ENCODE assay signal across 8 cellular contexts in the genomic region with DNA sequence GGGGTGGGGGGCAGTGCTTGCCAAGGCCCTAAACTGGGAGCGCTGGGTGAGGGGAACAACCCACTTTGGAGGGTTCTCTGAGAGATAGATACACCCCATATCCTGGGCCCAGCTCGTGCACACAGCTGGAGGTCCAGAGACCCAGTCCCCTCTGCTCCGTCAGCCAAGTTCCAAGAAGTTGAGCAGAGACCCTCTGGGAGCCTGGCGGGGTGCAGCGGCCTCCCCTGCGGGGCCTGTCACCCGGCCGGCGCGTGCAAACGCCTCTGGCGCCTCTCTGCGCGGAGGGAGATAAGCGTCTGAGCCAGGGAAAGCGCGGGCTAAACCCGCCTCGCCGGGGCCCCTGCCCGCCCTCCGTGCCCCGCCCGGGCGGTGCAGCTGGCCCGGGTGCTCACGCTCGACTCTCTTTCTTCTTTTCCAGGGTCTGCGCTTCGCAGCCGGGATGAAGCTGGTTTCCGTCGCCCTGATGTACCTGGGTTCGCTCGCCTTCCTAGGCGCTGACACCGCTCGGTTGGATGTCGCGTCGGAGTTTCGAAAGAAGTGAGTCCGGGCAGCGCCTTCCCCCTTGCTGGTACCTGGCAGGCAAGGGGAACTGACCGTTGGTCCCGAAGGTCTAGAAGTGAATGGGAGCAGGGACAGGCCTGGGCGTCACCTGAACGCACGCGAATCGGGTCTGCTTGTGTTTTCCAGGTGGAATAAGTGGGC. TPM values are rescaled to one million over a fixed set of nuclear protein-coding genes. Genes with fewer than 3 reads are reported as not detected.
DNase-seq lines count a peak whose midpoint lies in the region; ATAC-seq and TF ChIP-seq lines count a peak whose summit lies in the region.

No MANE protein-coding gene starts in this region.

- peak overlapping the region; percentile 83 to 99 (median 90) for H3K4me3 Mint-ChIP-seq in T-cell

- ATAC-seq in T-cell (replicated peaks in 1 of 4) (peak in 3 of 4 experiments; percentile 7 to 22 (median 15)), HG03135 (IDR thresholded peaks at IDR 0.05; ENCODE audit: unreplicated experiment) (no peak), HG02981 (IDR thresholded peaks at IDR 0.05; ENCODE audit: unreplicated experiment) (no peak)

- no peak for TF ChIP-seq CTCF in tibial nerve (IDR thresholded peaks at IDR 0.05)

- no peak for TF ChIP-seq POLR2A in tibial nerve (IDR thresholded peaks at IDR 0.05)

- no peaks in the 10 kb centered on the region for H3K9me3 Mint-ChIP-seq in T-cell

- H3K36me3 ChIP-seq in ectodermal cell (ENCODE audit: control insufficient read depth, insufficient read depth, low read length) (no peaks in the 10 kb centered on the region), tibial nerve (no peaks in the 10 kb centered on the region)

- peak overlapping the region; percentile 45 for H3K4me3 ChIP-seq in ectodermal cell (ENCODE audit: insufficient read depth, low read depth, low read length)
- peak overlapping the region; percentile 54 to 84 (median 74) for H3K4me3 ChIP-seq in tibial nerve

- H3K27ac ChIP-seq in ectodermal cell (ENCODE audit: insufficient read depth, low read depth, low read length, poor library complexity, severe bottlenecking) (no peak overlapping the region), tibial nerve (peak overlapping the region; percentile 64 to 89 (median 81))

- POLR2A ChIA-PET in T-cell (lab: Charles Lee) = interaction anchor here in 1 of 2 donors (0.5 kb wide), 1 partner anchor 21 kb away, joined by 3 read pairs; no protein-coding TSS in a partner anchor

- no peak for TF ChIP-seq EP300 in tibial nerve (IDR thresholded peaks at IDR 0.05)

- 0 to 1% methylated on average over 51 of the region's 51 CpGs for WGBS in ectodermal cell, 2 experiments
- 0 to 1% methylated on average over 30 to 39 of the region's 51 CpGs for WGBS in tibial nerve, 2 donors

- CTCF ChIA-PET in T-cell (lab: Charles Lee) = interaction anchor here (0.6 to 2.3 kb wide), 6 partner anchors 22 to 509 kb away, joined by 3 to 9 read pairs (median 4); no protein-coding TSS in a partner anchor

- H3K4me1 Mint-ChIP-seq in T-cell = peaks cover 41 to 54% (median 47%) of the 10 kb centered on the region in 3 donors

- H3K27me3 Mint-ChIP-seq in T-cell = peaks cover 18 to 32% of the 10 kb centered on the region in 2 donors

- no peak overlapping the region for H3K27ac Mint-ChIP-seq in T-cell

- peak; percentile 15 for DNase-seq in stimulated activated CD4-positive, alpha-beta T cell treated with anti-CD3 and anti-CD28 coated beads, Interleukin-12 subunit alpha, Interleukin-12 subunit beta, amount 100 ng/mL, for 4 hours
- DNase-seq in stimulated activated CD4-positive, alpha-beta T cell treated with anti-CD3 and anti-CD28 coated beads, Interleukin-4, amount 100 ng/mL, for 24 hours = no peak
- DNase-seq in T-cell = peak in 3 of 34 experiments; percentile 22 to 38 (median 23)
- DNase-seq in medulla oblongata (ENCODE audit: extremely low spot score) = peak; percentile 21
- DNase-seq in tibial nerve (ENCODE audit: low spot score in 2 of 2) = no peak

- H3K27me3 ChIP-seq in ectodermal cell (ENCODE audit: control insufficient read depth, insufficient read depth, low read length, poor library complexity, severe bottlenecking) (peaks cover 98% of the 10 kb centered on the region), tibial nerve (no peaks in the 10 kb centered on the region)

- H3K36me3 Mint-ChIP-seq in T-cell = no peaks in the 10 kb centered on the region

- H3K9me3 ChIP-seq in ectodermal cell (ENCODE audit: control insufficient read depth, low read length) (no peaks in the 10 kb centered on the region), tibial nerve (no peaks in the 10 kb centered on the region)

- H3K4me1 ChIP-seq in ectodermal cell (ENCODE audit: control insufficient read depth, insufficient read depth, low read length) (peaks cover 30% of the 10 kb centered on the region), tibial nerve (peaks cover 0 to 68% (median 24%) of the 10 kb centered on the region in 4 donors)

RNA-seq across cellular contexts. Expression of a gene that starts 0.5 kb away (rescaled TPM):
- total RNA-seq in T-cell (1 to 10 TPM in 1 of 5 donors, under 1 TPM in 3, not detected in 1; 0.37 to 1.2 (median 0.64) TPM), tibial nerve (100 to 1,000 TPM; 123 to 420 (median 197) TPM)
- 3.0 TPM for polyA plus RNA-seq in ectodermal cell (2013, experiment 1 of 4)
- polyA plus RNA-seq in ectodermal cell (2013, experiment 2 of 4) = 1.8 TPM
- polyA plus RNA-seq in ectodermal cell (2013, experiment 3 of 4) = 1.7 TPM
- 2.0 TPM for polyA plus RNA-seq in ectodermal cell (2013, experiment 4 of 4)

RNA-seq across cellular contexts. Expression of a gene that starts 11.4 kb away (rescaled TPM):
- 10 to 100 TPM in 4 of 5 donors, 1 to 10 TPM in 1; 9.5 to 23.5 (median 13.0) TPM for total RNA-seq in T-cell
- 17.0 TPM for polyA plus RNA-seq in ectodermal cell (2013, experiment 1 of 4)
- 18.1 TPM for polyA plus RNA-seq in ectodermal cell (2013, experiment 2 of 4)
- polyA plus RNA-seq in ectodermal cell (2013, experiment 3 of 4) = 16.7 TPM
- 15.8 TPM for polyA plus RNA-seq in ectodermal cell (2013, experiment 4 of 4)
- 100 to 1,000 TPM in 1 of 4 donors, 10 to 100 TPM in 3; 75.0 to 104 (median 86.9) TPM for total RNA-seq in tibial nerve

Comparison
In these comparisons a context has a peak if more than half of its experiments do, and no peak if none do; other contexts are left out.
1. DNase-seq: peak in stimulated activated CD4-positive, alpha-beta T cell treated with anti-CD3 and anti-CD28 coated beads, Interleukin-12 subunit alpha, Interleukin-12 subunit beta, amount 100 ng/mL, for 4 hours (single experiment) and medulla oblongata (single experiment); none in stimulated activated CD4-positive, alpha-beta T cell treated with anti-CD3 and anti-CD28 coated beads, Interleukin-4, amount 100 ng/mL, for 24 hours (single experiment) and tibial nerve (0 of 2).
2. ATAC-seq: peak in T-cell (3 of 4); none in HG03135 (single experiment) and HG02981 (single experiment).
3. RNA of a gene that starts 0.5 kb away (total RNA-seq): 123 to 420 TPM in tibial nerve; 0.37 to 1.2 TPM in T-cell; every median in the first group is over 10 times any median in the second.